ENCODE assay signal across 2 cellular contexts in genomic region chr1:98211271-98211840, GRCh38.
TF ChIP-seq lines count a peak whose summit lies in the region.

No MANE protein-coding gene starts in this region.

TF ChIP-seq in A549, 52 proteins besides CTCF, POLR2A, EP300 and RAD21:
- TF ChIP-seq EHMT2 (IDR thresholded peaks at IDR 0.05; ENCODE audit: low read depth) (no peak), USF2 (IDR thresholded peaks at IDR 0.05) (no peak), NR3C1 (IDR thresholded peaks at IDR 0.05) (no peak), SREBF2 (IDR thresholded peaks at IDR 0.05) (no peak), RCOR1 (IDR thresholded peaks at IDR 0.05; ENCODE audit: low read depth, low read length) (no peak), HOXB5 (CRISPR knock-in tag; IDR thresholded peaks at IDR 0.05) (no peak), REST (IDR thresholded peaks at IDR 0.05) (no peak), CEBPB (IDR thresholded peaks at IDR 0.05) (no peak)

TF ChIP-seq in IMR-90, 13 proteins besides CTCF, POLR2A, EP300 and RAD21:
- peak; percentile 48; the same call in 1 of the 2 replicates for TF ChIP-seq CEBPB (IDR thresholded peaks at IDR 0.05; ENCODE audit: low read depth, low read length)
- no peak for TF ChIP-seq RFX5 (IDR thresholded peaks at IDR 0.05; ENCODE audit: low read depth, low read length)
